Comparison of ENCODE assay signal across 1 cellular context in the genomic region with DNA sequence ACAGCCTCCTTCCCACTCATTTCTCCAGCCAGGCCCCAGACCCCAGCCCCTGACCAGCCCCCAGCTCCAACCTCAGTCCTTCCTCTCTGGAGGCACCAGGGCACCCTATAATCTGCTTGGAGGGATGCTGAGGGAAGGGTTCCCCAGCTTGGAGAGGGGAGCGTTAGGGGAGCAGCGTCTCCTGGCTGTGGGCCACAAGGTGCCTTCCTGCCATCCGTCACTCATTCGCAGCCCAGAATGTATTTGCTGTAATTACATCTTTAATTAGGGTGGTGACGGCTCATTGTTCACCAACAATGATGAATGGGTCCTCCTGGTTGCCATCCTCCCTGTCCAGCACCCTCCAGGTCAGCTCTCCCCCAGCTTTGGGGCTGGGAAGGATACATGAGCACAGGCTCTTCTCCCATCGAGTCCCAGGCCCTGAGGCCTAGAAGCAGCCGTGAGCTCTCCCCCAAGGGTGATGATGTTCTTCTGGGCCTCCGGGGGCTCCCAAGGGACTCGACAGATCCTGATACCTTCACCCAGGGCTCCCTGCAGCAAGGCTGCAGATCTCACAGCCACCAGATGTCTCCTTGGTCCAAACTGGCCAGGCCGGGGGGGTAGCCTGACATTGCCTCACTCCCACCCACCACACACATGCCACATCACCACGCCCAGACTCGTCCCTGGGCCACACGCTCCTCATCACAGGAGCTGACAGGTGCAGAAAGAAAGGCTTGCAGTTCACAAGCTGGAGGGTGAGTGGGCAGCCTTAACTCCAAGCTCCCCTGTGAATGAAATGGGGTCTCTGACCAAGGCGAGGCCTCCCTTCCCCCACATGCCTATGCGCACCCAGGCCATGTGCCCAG.
TF ChIP-seq lines count a peak whose summit lies in the region.

No MANE protein-coding gene starts in this region.

TF ChIP-seq in GM23338, 12 proteins besides CTCF, POLR2A, EP300 and RAD21:
- TF ChIP-seq ZNF331 (CRISPR knock-in tag; IDR thresholded peaks at IDR 0.05; ENCODE audit: low read depth) (no peak), EZH2 (IDR thresholded peaks at IDR 0.05; ENCODE audit: low read depth, unreplicated experiment) (no peak), CREB1 (CRISPR knock-in tag; IDR thresholded peaks at IDR 0.05; ENCODE audit: low read depth) (no peak), ZNF114 (CRISPR knock-in tag; IDR thresholded peaks at IDR 0.05) (no peak), EZH2phosphoT487 (IDR thresholded peaks at IDR 0.05; ENCODE audit: unreplicated experiment) (no peak), NANOG (IDR thresholded peaks at IDR 0.05; ENCODE audit: borderline replicate concordance) (no peak), POLR2AphosphoS5 (IDR thresholded peaks at IDR 0.05; ENCODE audit: low read depth) (no peak), JUNB (IDR thresholded peaks at IDR 0.05; ENCODE audit: unreplicated experiment) (no peak), STAT1 (IDR thresholded peaks at IDR 0.05; ENCODE audit: unreplicated experiment) (no peak)
- TF ChIP-seq, protein P1, sequence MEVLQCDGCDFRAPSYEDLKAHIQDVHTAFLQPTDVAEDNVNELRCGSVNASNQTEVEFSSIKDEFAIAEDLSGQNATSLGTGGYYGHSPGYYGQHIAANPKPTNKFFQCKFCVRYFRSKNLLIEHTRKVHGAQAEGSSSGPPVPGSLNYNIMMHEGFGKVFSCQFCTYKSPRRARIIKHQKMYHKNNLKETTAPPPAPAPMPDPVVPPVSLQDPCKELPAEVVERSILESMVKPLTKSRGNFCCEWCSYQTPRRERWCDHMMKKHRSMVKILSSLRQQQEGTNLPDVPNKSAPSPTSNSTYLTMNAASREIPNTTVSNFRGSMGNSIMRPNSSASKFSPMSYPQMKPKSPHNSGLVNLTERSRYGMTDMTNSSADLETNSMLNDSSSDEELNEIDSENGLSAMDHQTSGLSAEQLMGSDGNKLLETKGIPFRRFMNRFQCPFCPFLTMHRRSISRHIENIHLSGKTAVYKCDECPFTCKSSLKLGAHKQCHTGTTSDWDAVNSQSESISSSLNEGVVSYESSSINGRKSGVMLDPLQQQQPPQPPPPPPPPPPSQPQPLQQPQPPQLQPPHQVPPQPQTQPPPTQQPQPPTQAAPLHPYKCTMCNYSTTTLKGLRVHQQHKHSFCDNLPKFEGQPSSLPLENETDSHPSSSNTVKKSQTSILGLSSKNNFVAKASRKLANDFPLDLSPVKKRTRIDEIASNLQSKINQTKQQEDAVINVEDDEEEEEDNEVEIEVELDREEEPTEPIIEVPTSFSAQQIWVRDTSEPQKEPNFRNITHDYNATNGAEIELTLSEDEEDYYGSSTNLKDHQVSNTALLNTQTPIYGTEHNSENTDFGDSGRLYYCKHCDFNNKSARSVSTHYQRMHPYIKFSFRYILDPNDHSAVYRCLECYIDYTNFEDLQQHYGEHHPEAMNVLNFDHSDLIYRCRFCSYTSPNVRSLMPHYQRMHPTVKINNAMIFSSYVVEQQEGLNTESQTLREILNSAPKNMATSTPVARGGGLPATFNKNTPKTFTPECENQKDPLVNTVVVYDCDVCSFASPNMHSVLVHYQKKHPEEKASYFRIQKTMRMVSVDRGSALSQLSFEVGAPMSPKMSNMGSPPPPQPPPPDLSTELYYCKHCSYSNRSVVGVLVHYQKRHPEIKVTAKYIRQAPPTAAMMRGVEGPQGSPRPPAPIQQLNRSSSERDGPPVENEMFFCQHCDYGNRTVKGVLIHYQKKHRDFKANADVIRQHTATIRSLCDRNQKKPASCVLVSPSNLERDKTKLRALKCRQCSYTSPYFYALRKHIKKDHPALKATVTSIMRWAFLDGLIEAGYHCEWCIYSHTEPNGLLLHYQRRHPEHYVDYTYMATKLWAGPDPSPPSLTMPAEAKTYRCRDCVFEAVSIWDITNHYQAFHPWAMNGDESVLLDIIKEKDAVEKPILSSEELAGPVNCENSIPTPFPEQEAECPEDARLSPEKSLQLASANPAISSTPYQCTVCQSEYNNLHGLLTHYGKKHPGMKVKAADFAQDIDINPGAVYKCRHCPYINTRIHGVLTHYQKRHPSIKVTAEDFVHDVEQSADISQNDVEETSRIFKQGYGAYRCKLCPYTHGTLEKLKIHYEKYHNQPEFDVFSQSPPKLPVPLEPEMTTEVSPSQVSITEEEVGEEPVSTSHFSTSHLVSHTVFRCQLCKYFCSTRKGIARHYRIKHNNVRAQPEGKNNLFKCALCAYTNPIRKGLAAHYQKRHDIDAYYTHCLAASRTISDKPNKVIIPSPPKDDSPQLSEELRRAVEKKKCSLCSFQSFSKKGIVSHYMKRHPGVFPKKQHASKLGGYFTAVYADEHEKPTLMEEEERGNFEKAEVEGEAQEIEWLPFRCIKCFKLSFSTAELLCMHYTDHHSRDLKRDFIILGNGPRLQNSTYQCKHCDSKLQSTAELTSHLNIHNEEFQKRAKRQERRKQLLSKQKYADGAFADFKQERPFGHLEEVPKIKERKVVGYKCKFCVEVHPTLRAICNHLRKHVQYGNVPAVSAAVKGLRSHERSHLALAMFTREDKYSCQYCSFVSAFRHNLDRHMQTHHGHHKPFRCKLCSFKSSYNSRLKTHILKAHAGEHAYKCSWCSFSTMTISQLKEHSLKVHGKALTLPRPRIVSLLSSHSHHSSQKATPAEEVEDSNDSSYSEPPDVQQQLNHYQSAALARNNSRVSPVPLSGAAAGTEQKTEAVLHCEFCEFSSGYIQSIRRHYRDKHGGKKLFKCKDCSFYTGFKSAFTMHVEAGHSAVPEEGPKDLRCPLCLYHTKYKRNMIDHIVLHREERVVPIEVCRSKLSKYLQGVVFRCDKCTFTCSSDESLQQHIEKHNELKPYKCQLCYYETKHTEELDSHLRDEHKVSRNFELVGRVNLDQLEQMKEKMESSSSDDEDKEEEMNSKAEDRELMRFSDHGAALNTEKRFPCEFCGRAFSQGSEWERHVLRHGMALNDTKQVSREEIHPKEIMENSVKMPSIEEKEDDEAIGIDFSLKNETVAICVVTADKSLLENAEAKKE (CRISPR knock-in tag; IDR thresholded peaks at IDR 0.05), result no peak
- TF ChIP-seq, protein P2, sequence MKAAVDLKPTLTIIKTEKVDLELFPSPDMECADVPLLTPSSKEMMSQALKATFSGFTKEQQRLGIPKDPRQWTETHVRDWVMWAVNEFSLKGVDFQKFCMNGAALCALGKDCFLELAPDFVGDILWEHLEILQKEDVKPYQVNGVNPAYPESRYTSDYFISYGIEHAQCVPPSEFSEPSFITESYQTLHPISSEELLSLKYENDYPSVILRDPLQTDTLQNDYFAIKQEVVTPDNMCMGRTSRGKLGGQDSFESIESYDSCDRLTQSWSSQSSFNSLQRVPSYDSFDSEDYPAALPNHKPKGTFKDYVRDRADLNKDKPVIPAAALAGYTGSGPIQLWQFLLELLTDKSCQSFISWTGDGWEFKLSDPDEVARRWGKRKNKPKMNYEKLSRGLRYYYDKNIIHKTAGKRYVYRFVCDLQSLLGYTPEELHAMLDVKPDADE (IDR thresholded peaks at IDR 0.05), result no peak
- TF ChIP-seq, protein P3, sequence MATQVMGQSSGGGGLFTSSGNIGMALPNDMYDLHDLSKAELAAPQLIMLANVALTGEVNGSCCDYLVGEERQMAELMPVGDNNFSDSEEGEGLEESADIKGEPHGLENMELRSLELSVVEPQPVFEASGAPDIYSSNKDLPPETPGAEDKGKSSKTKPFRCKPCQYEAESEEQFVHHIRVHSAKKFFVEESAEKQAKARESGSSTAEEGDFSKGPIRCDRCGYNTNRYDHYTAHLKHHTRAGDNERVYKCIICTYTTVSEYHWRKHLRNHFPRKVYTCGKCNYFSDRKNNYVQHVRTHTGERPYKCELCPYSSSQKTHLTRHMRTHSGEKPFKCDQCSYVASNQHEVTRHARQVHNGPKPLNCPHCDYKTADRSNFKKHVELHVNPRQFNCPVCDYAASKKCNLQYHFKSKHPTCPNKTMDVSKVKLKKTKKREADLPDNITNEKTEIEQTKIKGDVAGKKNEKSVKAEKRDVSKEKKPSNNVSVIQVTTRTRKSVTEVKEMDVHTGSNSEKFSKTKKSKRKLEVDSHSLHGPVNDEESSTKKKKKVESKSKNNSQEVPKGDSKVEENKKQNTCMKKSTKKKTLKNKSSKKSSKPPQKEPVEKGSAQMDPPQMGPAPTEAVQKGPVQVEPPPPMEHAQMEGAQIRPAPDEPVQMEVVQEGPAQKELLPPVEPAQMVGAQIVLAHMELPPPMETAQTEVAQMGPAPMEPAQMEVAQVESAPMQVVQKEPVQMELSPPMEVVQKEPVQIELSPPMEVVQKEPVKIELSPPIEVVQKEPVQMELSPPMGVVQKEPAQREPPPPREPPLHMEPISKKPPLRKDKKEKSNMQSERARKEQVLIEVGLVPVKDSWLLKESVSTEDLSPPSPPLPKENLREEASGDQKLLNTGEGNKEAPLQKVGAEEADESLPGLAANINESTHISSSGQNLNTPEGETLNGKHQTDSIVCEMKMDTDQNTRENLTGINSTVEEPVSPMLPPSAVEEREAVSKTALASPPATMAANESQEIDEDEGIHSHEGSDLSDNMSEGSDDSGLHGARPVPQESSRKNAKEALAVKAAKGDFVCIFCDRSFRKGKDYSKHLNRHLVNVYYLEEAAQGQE (IDR thresholded peaks at IDR 0.05; ENCODE audit: unreplicated experiment), result no peak
